ENCODE assay signal across 12 cellular contexts in the genomic region with DNA sequence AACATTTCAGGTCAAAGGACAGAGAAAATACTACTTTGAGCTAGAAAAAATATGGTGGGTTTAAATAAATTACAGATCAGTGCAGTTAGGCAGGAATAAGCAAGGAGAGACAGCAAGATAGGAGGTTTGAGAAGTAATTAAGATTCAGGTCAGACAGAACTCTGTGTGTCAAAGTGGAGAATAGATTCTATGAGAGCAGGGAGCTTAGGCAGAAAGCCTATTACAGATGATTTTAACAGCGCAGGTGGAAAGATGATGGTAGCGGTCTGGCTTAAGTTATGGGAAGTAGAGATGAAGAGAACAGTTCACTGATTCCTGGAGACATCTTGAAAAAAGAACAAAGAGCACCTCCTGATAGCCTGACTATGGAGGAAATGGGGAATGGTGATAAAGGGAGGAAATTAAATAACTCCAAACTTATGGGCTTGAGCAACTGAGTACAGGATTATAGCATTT.
"Had no signal": no experiment of that assay in that cellular context is flagged by ENCODE, and none has a peak within 500 bp of the region (broad histone marks: within the 10 kb centered on the region; RNA-seq: fewer than 3 reads in every experiment).

No MANE protein-coding gene starts in this region.

- H3K27me3 ChIP-seq: upper lobe of left lung had no signal

- H3K4me3 Mint-ChIP-seq: activated T-helper 17 cell treated with anti-CD3 and anti-CD28 coated beads, Interleukin-2, amount 50 U/mL, for 72 hours; dendritic cell treated with granulocyte-macrophage colony-stimulating factor and Interleukin-4, amounts not matched to agents 40 ng/mL and 50 ng/mL, for 4 days; effector memory CD8-positive, alpha-beta T cell; memory B cell; natural killer cell treated with Interleukin-12 subunit alpha and Interleukin-12 subunit beta and Interleukin-15 and Interleukin-18, amount 100 ng/mL, for 72 hours; stimulated activated naive CD8-positive, alpha-beta T cell treated with anti-CD3 and anti-CD28 coated beads, Interleukin-15, Interleukin-2, amounts not matched to agents 100 ng/mL and 50 ng/mL, for 24 hours had no signal

- H3K9me3 ChIP-seq: upper lobe of left lung had no signal

- H3K4me3 ChIP-seq: upper lobe of left lung had no signal

- H3K27ac Mint-ChIP-seq: activated T-helper 17 cell treated with anti-CD3 and anti-CD28 coated beads, Interleukin-2, amount 50 U/mL, for 72 hours; dendritic cell treated with granulocyte-macrophage colony-stimulating factor and Interleukin-4, amounts not matched to agents 40 ng/mL and 50 ng/mL, for 4 days; effector memory CD8-positive, alpha-beta T cell; memory B cell; natural killer cell treated with Interleukin-12 subunit alpha and Interleukin-12 subunit beta and Interleukin-15 and Interleukin-18, amount 100 ng/mL, for 72 hours; stimulated activated naive CD8-positive, alpha-beta T cell treated with anti-CD3 and anti-CD28 coated beads, Interleukin-15, Interleukin-2, amounts not matched to agents 100 ng/mL and 50 ng/mL, for 24 hours had no signal

- H3K36me3 ChIP-seq: upper lobe of left lung had no signal

- H3K27ac ChIP-seq: upper lobe of left lung had no signal

- DNase-seq: activated CD4-positive, alpha-beta T cell treated with anti-CD3 and anti-CD28 coated beads, Interleukin-2, amount 50 U/mL, for 1 hour; activated naive CD4-positive, alpha-beta T cell treated with Interleukin-2 at 50 U/mL for 16 hours; activated T-cell treated with anti-CD3 and anti-CD28 coated beads for 4 hours; cerebellar nuclear complex; effector memory CD8-positive, alpha-beta T cell; nucleus accumbens; upper lobe of left lung had no signal

- H3K4me1 Mint-ChIP-seq: memory B cell had no signal

- H3K4me1 ChIP-seq: upper lobe of left lung had no signal
